16 cellular contexts compared by ENCODE assay signal in genomic region chr18:50104421-50104820, GRCh38.
DNase-seq lines count a peak whose midpoint lies in the region; ATAC-seq, FAIRE-seq and TF ChIP-seq lines count a peak whose summit lies in the region.
"Had no signal": no experiment of that assay in that cellular context is flagged by ENCODE, and none has a peak within 500 bp of the region (broad histone marks: within the 10 kb centered on the region; RNA-seq: fewer than 3 reads in every experiment).

No MANE protein-coding gene starts in this region.

- no peaks in the 10 kb centered on the region for H3K27me3 ChIP-seq in bronchial epithelial cell (ENCODE audit: control insufficient read depth, insufficient read depth, low read length)
- H3K27me3 ChIP-seq: BE2C had no signal

- ATAC-seq in HG03469 (IDR thresholded peaks at IDR 0.05; ENCODE audit: unreplicated experiment): no peak
- ATAC-seq: A549; CD8-positive, alpha-beta T cell; HCT116 had no signal

- H3K4me3 ChIP-seq in bronchial epithelial cell (ENCODE audit: low read depth, low read length): no peak overlapping the region
- H3K4me3 ChIP-seq: A549 had no signal

- no peaks in the 10 kb centered on the region for H3K36me3 ChIP-seq in bronchial epithelial cell (ENCODE audit: control insufficient read depth, insufficient read depth, low read length)
- H3K36me3 ChIP-seq: BE2C had no signal

- no peak for TF ChIP-seq CTCF in bronchial epithelial cell (IDR thresholded peaks at IDR 0.05; ENCODE audit: insufficient read depth, low read length, severe bottlenecking)

- DNase-seq in ELR (ENCODE audit: low read depth): peak; percentile 40
- DNase-seq in HT1080 (ENCODE audit: low read depth): peak; percentile 72
- DNase-seq in bronchial epithelial cell (ENCODE audit: low read depth): peak; percentile 93
- peak; percentile 68 for DNase-seq in kidney tubule cell (ENCODE audit: low spot score)
- DNase-seq in NCI-H1930 (lab: John Stamatoyannopoulos, UW): no peak
- DNase-seq in NAMALWA (ENCODE audit: low spot score): no peak
- DNase-seq in islet precursor cell: no peak
- DNase-seq: BE2C; CD8-positive, alpha-beta T cell; COR-L47 had no signal

- FAIRE-seq in bronchial epithelial cell (lab: Jason Lieb, UNC): no peak
- FAIRE-seq: A549, G401.6, GM12891, GM19239 had no signal

Comparison
In these comparisons a context has a peak if more than half of its experiments do, and no peak if none do; other contexts are left out.
1. DNase-seq: peak in ELR (single experiment), HT1080 (single experiment), bronchial epithelial cell (single experiment) and kidney tubule cell (single experiment); none in NCI-H1930 (0 of 2), NAMALWA (single experiment) and islet precursor cell (single experiment).